ENCODE assay signal across 8 cellular contexts in genomic region chr19:1239796-1240737, GRCh38. TPM values are rescaled to one million over a fixed set of nuclear protein-coding genes. Genes with fewer than 3 reads are reported as not detected.
DNase-seq lines count a peak whose midpoint lies in the region; ATAC-seq and TF ChIP-seq lines count a peak whose summit lies in the region.

No MANE protein-coding gene starts in this region.

- no peak overlapping the region for H3K27ac Mint-ChIP-seq in nephron progenitor cell

- H3K27ac ChIP-seq in KMS-11 = no peak overlapping the region
- H3K27ac ChIP-seq in RWPE2 (ENCODE audit: poor library complexity, severe bottlenecking) = peak overlapping the region; percentile 97

- no peak overlapping the region for H3K9ac ChIP-seq in KMS-11

- peaks cover 34% of the 10 kb centered on the region for H3K4me1 Mint-ChIP-seq in nephron progenitor cell

- H3K9me3 ChIP-seq in RWPE2 (ENCODE audit: severe bottlenecking) = no peaks in the 10 kb centered on the region

- H3K4me1 ChIP-seq in KMS-11 (ENCODE audit: low read depth, poor library complexity, severe bottlenecking) (peaks cover 31% of the 10 kb centered on the region), RWPE2 (ENCODE audit: insufficient read depth, poor library complexity, severe bottlenecking) (peaks cover 18% of the 10 kb centered on the region)

- TF ChIP-seq CTCF in KMS-11 (conservative IDR thresholded peaks at IDR 0.05; ENCODE audit: low read depth, low read length) (no peak; the same call in 1 of the 2 replicates), RWPE2 (IDR thresholded peaks at IDR 0.05; ENCODE audit: poor library complexity, severe bottlenecking) (peak; percentile 89), fibroblast of the aortic adventitia (IDR thresholded peaks at IDR 0.05; ENCODE audit: insufficient read depth, low read length) (peak; percentile 64), nephron progenitor cell (IDR thresholded peaks at IDR 0.05) (peak; percentile 75)

- H3K9me3 Mint-ChIP-seq in nephron progenitor cell = no peaks in the 10 kb centered on the region

- DNase-seq in NCI-H82 (lab: John Stamatoyannopoulos, UW) = peak; percentile 89
- no peak for DNase-seq in NCI-H82 treated with DMSO at 0.1 percent for 48 hours (lab: John Stamatoyannopoulos, UW; ENCODE audit: unreplicated experiment)
- no peak for DNase-seq in RWPE2 (ENCODE audit: low spot score)
- DNase-seq in activated T-helper 9 cell treated with anti-CD3 and anti-CD28 coated beads, Interleukin-2, amount 50 U/mL, for 16 hours (ENCODE audit: low read depth) = peak; percentile 98
- DNase-seq in fibroblast of the aortic adventitia (ENCODE audit: low read depth) = peak; percentile 88
- peak; percentile 96 for DNase-seq in nephron progenitor cell
- peak; percentile 88 for DNase-seq in stimulated activated naive CD4-positive, alpha-beta T cell treated with Interleukin-2 at 50 U/mL for 16 hours (lab: John Stamatoyannopoulos, UW)

- peak overlapping the region; percentile 82 for H3K4me3 Mint-ChIP-seq in nephron progenitor cell

- no peaks in the 10 kb centered on the region for H3K27me3 Mint-ChIP-seq in nephron progenitor cell (ENCODE audit: low read depth, poor library complexity)

- H3K4me3 ChIP-seq in KMS-11 (IDR thresholded peaks at IDR 0.05; ENCODE audit: insufficient read depth, low read depth, low read length) (no peak overlapping the region), RWPE2 (ENCODE audit: severe bottlenecking) (peak overlapping the region; percentile 6), fibroblast of the aortic adventitia (ENCODE audit: low read depth, low read length) (peak overlapping the region; percentile 51)

- peak; percentile 7; the same call in 2 of the 3 replicates for ATAC-seq in RWPE2 (ENCODE audit: low read depth)

- no peaks in the 10 kb centered on the region for H3K36me3 ChIP-seq in KMS-11 (ENCODE audit: insufficient read depth)
- H3K36me3 ChIP-seq in RWPE2 (ENCODE audit: low read depth) = peaks cover 12% of the 10 kb centered on the region

- peaks cover 9% of the 10 kb centered on the region; the same call in 1 of the 2 replicates for H3K79me2 ChIP-seq in KMS-11 (ENCODE audit: insufficient read depth, low read depth)

- H4K20me1 ChIP-seq in KMS-11 (ENCODE audit: insufficient read depth) = no peaks in the 10 kb centered on the region

- H3K4me2 ChIP-seq in KMS-11 = peak overlapping the region; percentile 85

- peak overlapping the region; percentile 61 for H2AFZ ChIP-seq in KMS-11 (ENCODE audit: low read depth)

- no peaks in the 10 kb centered on the region for H3K36me3 Mint-ChIP-seq in nephron progenitor cell (ENCODE audit: low read depth)

- peaks cover 21% of the 10 kb centered on the region for H3K27me3 ChIP-seq in KMS-11 (ENCODE audit: insufficient read depth, low read depth)
- H3K27me3 ChIP-seq in RWPE2 (ENCODE audit: insufficient read depth, poor library complexity, severe bottlenecking) = no peaks in the 10 kb centered on the region

RNA-seq across cellular contexts. Expression of gene ATP5F1D, which starts 1.5 kb away (rescaled TPM):
- total RNA-seq in fibroblast of the aortic adventitia (ENCODE audit: low replicate concordance) = 15.7 and 55.6 TPM in 2 replicates

RNA-seq across cellular contexts. Expression of gene CBARP, which starts 2.3 kb away (rescaled TPM):
- total RNA-seq in fibroblast of the aortic adventitia (ENCODE audit: low replicate concordance) = 2.3 and 3.1 TPM in 2 replicates

RNA-seq across cellular contexts. Expression of gene MIDN, which starts 8.3 kb away (rescaled TPM):
- total RNA-seq in fibroblast of the aortic adventitia (ENCODE audit: low replicate concordance) = 23.2 and 32.5 TPM in 2 replicates

RNA-seq across cellular contexts. Expression of gene CIRBP, which starts 29.1 kb away (rescaled TPM):
- 245 and 776 TPM in 2 replicates for total RNA-seq in fibroblast of the aortic adventitia (ENCODE audit: low replicate concordance)

RNA-seq across cellular contexts. Expression of gene STK11, which starts 34.5 kb away (rescaled TPM):
- 54.1 and 84.1 TPM in 2 replicates for total RNA-seq in fibroblast of the aortic adventitia (ENCODE audit: low replicate concordance)

Comparison
In these comparisons a context has a peak if more than half of its experiments do, and no peak if none do; other contexts are left out.
1. DNase-seq: peak in NCI-H82 (single experiment), activated T-helper 9 cell treated with anti-CD3 and anti-CD28 coated beads, Interleukin-2, amount 50 U/mL, for 16 hours (single experiment), fibroblast of the aortic adventitia (single experiment), nephron progenitor cell (single experiment) and stimulated activated naive CD4-positive, alpha-beta T cell treated with Interleukin-2 at 50 U/mL for 16 hours (single experiment); none in NCI-H82 treated with DMSO at 0.1 percent for 48 hours (single experiment) and RWPE2 (single experiment).